ENCODE assay signal across 19 cellular contexts in the genomic region with DNA sequence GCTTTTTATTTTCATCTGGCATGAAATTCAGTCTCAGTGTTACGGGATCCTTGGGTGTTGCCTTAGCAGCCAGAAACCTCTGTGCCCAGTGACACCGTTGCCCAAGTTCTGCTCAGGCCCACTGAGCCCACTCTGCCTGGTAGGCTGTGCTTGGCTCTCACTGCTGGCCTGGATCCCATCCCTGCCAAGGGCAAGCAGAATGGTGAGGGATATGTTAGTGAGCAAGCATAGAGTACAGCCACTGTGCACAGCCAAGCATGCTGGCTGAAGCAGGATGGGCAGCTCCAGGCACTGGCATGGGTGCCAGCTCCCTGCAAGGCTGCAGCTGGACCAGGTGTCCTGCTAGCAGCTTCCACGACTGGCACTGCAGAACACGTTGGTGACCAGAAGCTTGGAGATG.
DNase-seq lines count a peak whose midpoint lies in the region; ATAC-seq and TF ChIP-seq lines count a peak whose summit lies in the region.
"Had no signal": no experiment of that assay in that cellular context is flagged by ENCODE, and none has a peak within 500 bp of the region (broad histone marks: within the 10 kb centered on the region; RNA-seq: fewer than 3 reads in every experiment).

No MANE protein-coding gene starts in this region.

- TF ChIP-seq RAD21 in IMR-90 (IDR thresholded peaks at IDR 0.05; ENCODE audit: low read length) = no peak

- no peak overlapping the region for H3K4me3 Mint-ChIP-seq in CD4-positive, alpha-beta memory T cell
- H3K4me3 Mint-ChIP-seq: CD4-positive, alpha-beta T cell had no signal

- H3K4ac ChIP-seq in IMR-90 (ENCODE audit: low read depth, low read length) = no peak overlapping the region

- POLR2A ChIA-PET in IMR-90 (lab: Charles Lee; ENCODE audit: unreplicated experiment) = interaction anchor here (0.6 kb wide), 1 partner anchor 21 kb away, joined by 3 read pairs; no protein-coding TSS in a partner anchor
- POLR2A ChIA-PET in CD4-positive, alpha-beta memory T cell (lab: Charles Lee; ENCODE audit: partially characterized antibody) = no interaction called here

- BruUV-seq in IMR-90 (replicated peaks; lab: Mats Ljungman, UMichigan) = no TSS peak

- no peak overlapping the region for H4K8ac ChIP-seq in IMR-90 (ENCODE audit: low read depth in 2 of 2, low read length in 2 of 2)

- H3K18ac ChIP-seq in IMR-90 (ENCODE audit: low read depth, low read length) = no peak overlapping the region

- H2BK20ac ChIP-seq in IMR-90 (ENCODE audit: low read depth, low read length) = no peak overlapping the region

- no peak overlapping the region for H3K56ac ChIP-seq in IMR-90 (ENCODE audit: extremely low read depth, insufficient read depth, low read length)

- no peak overlapping the region for H2AK5ac ChIP-seq in IMR-90 (ENCODE audit: low read depth, low read length)

- no peak overlapping the region for H2BK120ac ChIP-seq in IMR-90 (ENCODE audit: low read depth, low read length)

- DNase-seq in IMR-90 (no peak), RWPE2 (ENCODE audit: low spot score) (no peak), mucosa of descending colon (no peak), upper lobe of right lung (no peak)
- no peak for DNase-seq in activated CD4-positive, alpha-beta T cell treated with anti-CD3 and anti-CD28 coated beads, Interleukin-2, amount 50 U/mL, for 48 hours
- DNase-seq in CD4-positive, alpha-beta memory T cell = no peak
- DNase-seq: Caco-2; CD4-positive, alpha-beta T cell; GOT3; Karpas-422; NCI-H1694; NCI-H2081; NCI-H2171; NCI-H526; OCI-M1; SHP77 had no signal

- H3K9me1 ChIP-seq in IMR-90 (ENCODE audit: insufficient read depth, low read length) = no peaks in the 10 kb centered on the region

- H4K5ac ChIP-seq in IMR-90 (ENCODE audit: low read depth, low read length) = no peak overlapping the region

- H4K20me1 ChIP-seq in IMR-90 (ENCODE audit: insufficient read depth, low read length) = no peaks in the 10 kb centered on the region

- no peak overlapping the region for H2BK5ac ChIP-seq in IMR-90 (ENCODE audit: low read depth, low read length, poor library complexity, severe bottlenecking)

- no peak overlapping the region for H2AK9ac ChIP-seq in IMR-90 (replicated peaks; ENCODE audit: low read depth, low read length, poor library complexity)

- H3K27me3 ChIP-seq in IMR-90 (ENCODE audit: control insufficient read depth, insufficient read depth, low read length) (no peaks in the 10 kb centered on the region), RWPE2 (ENCODE audit: insufficient read depth, poor library complexity, severe bottlenecking) (no peaks in the 10 kb centered on the region), upper lobe of right lung (no peaks in the 10 kb centered on the region)
- no peaks in the 10 kb centered on the region for H3K27me3 ChIP-seq in CD4-positive, alpha-beta memory T cell (ENCODE audit: insufficient read depth, low read length)

- dilution Hi-C loops in IMR-90 (cut with HindIII; ENCODE audit: low sequenced_read_pairs, unreplicated experiment) = no loop called here

- H3K27ac ChIP-seq in IMR-90 (ENCODE audit: insufficient read depth, low read length) = no peak overlapping the region
- H3K27ac ChIP-seq in RWPE2 (ENCODE audit: poor library complexity, severe bottlenecking) = no peak overlapping the region
- H3K27ac ChIP-seq in upper lobe of right lung = no peak overlapping the region
- no peak overlapping the region for H3K27ac ChIP-seq in CD4-positive, alpha-beta memory T cell (ENCODE audit: low read depth, low read length)
- H3K27ac ChIP-seq: SK-N-MC had no signal

- TF ChIP-seq CTCF in IMR-90 (conservative IDR thresholded peaks at IDR 0.05; ENCODE audit: low read depth, low read length) (no peak), RWPE2 (IDR thresholded peaks at IDR 0.05; ENCODE audit: poor library complexity, severe bottlenecking) (no peak), mucosa of descending colon (IDR thresholded peaks at IDR 0.05) (no peak), upper lobe of right lung (IDR thresholded peaks at IDR 0.05) (no peak)

- ATAC-seq in IMR-90 (ENCODE audit: low read depth) (no peak), RWPE2 (ENCODE audit: low read depth) (peak; percentile 19; the same call in 1 of the 3 replicates), mucosa of descending colon (peak; percentile 11), upper lobe of right lung (peak; percentile 48), GM19324 (IDR thresholded peaks at IDR 0.05; ENCODE audit: low FRiP score, unreplicated experiment) (no peak)
- ATAC-seq: HCT116 had no signal

- no peak overlapping the region for H3K9ac ChIP-seq in IMR-90 (ENCODE audit: low read depth, low read length)

- H3K4me3 ChIP-seq in IMR-90 (ENCODE audit: insufficient read depth, low read depth, low read length) (no peak overlapping the region), RWPE2 (ENCODE audit: severe bottlenecking) (no peak overlapping the region), mucosa of descending colon (no peak overlapping the region), upper lobe of right lung (no peak overlapping the region)
- no peak overlapping the region for H3K4me3 ChIP-seq in CD4-positive, alpha-beta memory T cell (ENCODE audit: low read length in 2 of 2)
- H3K4me3 ChIP-seq: SK-N-MC had no signal

- H3K4me1 ChIP-seq in IMR-90 (ENCODE audit: control insufficient read depth, insufficient read depth, low read length) (no peaks in the 10 kb centered on the region), RWPE2 (ENCODE audit: insufficient read depth, poor library complexity, severe bottlenecking) (peaks cover 2% of the 10 kb centered on the region), mucosa of descending colon (ENCODE audit: low read depth) (no peaks in the 10 kb centered on the region), upper lobe of right lung (no peaks in the 10 kb centered on the region)
- no peaks in the 10 kb centered on the region for H3K4me1 ChIP-seq in CD4-positive, alpha-beta memory T cell (ENCODE audit: insufficient read depth, low read length)
- H3K4me1 ChIP-seq: Caco-2 had no signal

- in situ Hi-C loops in IMR-90 (cut with MboI; ENCODE audit: low sequenced_read_pairs) = no loop called here

- H3K36me3 Mint-ChIP-seq in CD4-positive, alpha-beta memory T cell = no peaks in the 10 kb centered on the region

- WGBS in IMR-90 (ENCODE audit: extremely low coverage in 2 of 2, insufficient read length in 1 of 2), 2 experiments = 88% methylated on average over 3 of the region's 4 CpGs; no CpG with 5 or more reads in 1 of the 2 experiments

- H3K4me2 ChIP-seq in IMR-90 (ENCODE audit: low read depth, low read length) = no peak overlapping the region

- H3K79me1 ChIP-seq in IMR-90 (ENCODE audit: low read depth in 1 of 2, low read length in 2 of 2) = no peaks in the 10 kb centered on the region

- H3K36me3 ChIP-seq in IMR-90 (ENCODE audit: control insufficient read depth, insufficient read depth, low read length) (no peaks in the 10 kb centered on the region), RWPE2 (ENCODE audit: low read depth) (no peaks in the 10 kb centered on the region), mucosa of descending colon (ENCODE audit: low read depth) (no peaks in the 10 kb centered on the region), upper lobe of right lung (no peaks in the 10 kb centered on the region)
- H3K36me3 ChIP-seq in CD4-positive, alpha-beta memory T cell (ENCODE audit: insufficient read depth, low read length) = no peaks in the 10 kb centered on the region

- H4K91ac ChIP-seq in IMR-90 (ENCODE audit: insufficient read depth, low read depth, low read length) = no peak overlapping the region

- TF ChIP-seq POLR2A in IMR-90 (IDR thresholded peaks at IDR 0.05; ENCODE audit: low read depth, low read length) = no peak

- no peak overlapping the region for H3K14ac ChIP-seq in IMR-90 (replicated peaks; ENCODE audit: low read depth, low read length)

- H3K4me1 Mint-ChIP-seq in CD4-positive, alpha-beta memory T cell = no peaks in the 10 kb centered on the region

- H3K9me3 Mint-ChIP-seq in CD4-positive, alpha-beta memory T cell = peaks cover 0 to 8% (median 2%) of the 10 kb centered on the region in 8 donors
- H3K9me3 Mint-ChIP-seq: CD4-positive, alpha-beta T cell had no signal

- intact Hi-C loops in IMR-90 (cut with micrococcal nuclease) (no loop called here), mucosa of descending colon (cut with DNase I, micrococcal nuclease) (no loop called here), upper lobe of right lung (cut with DNase I) (no loop called here)
- intact Hi-C loops in CD4-positive, alpha-beta memory T cell (cut with micrococcal nuclease) = no loop called here

- CTCF ChIA-PET in IMR-90 (lab: Yijun Ruan, JAX) = interaction anchor here (1.1 kb wide), 1 partner anchor 31 kb away, joined by 4 read pairs; no protein-coding TSS in a partner anchor
- CTCF ChIA-PET in CD4-positive, alpha-beta memory T cell (lab: Charles Lee; ENCODE audit: partially characterized antibody) = no interaction called here

- H2BK15ac ChIP-seq in IMR-90 (ENCODE audit: low read depth, low read length) = no peak overlapping the region

- H2AFZ ChIP-seq in IMR-90 (replicated peaks; ENCODE audit: low read length, poor library complexity) = peak overlapping the region; percentile 9

- H3K27me3 Mint-ChIP-seq in CD4-positive, alpha-beta memory T cell = no peaks in the 10 kb centered on the region
- H3K27me3 Mint-ChIP-seq: CD4-positive, alpha-beta T cell had no signal

- no peak overlapping the region for H3K23ac ChIP-seq in IMR-90 (ENCODE audit: low read depth, low read length)

- H3K27ac Mint-ChIP-seq in CD4-positive, alpha-beta memory T cell = no peak overlapping the region
- H3K27ac Mint-ChIP-seq: CD4-positive, alpha-beta T cell had no signal

- no peaks in the 10 kb centered on the region for H3K9me3 ChIP-seq in IMR-90 (ENCODE audit: control insufficient read depth, insufficient read depth, low read length)
- H3K9me3 ChIP-seq in RWPE2 (ENCODE audit: severe bottlenecking) = no peaks in the 10 kb centered on the region
- no peaks in the 10 kb centered on the region for H3K9me3 ChIP-seq in mucosa of descending colon
- no peaks in the 10 kb centered on the region for H3K9me3 ChIP-seq in upper lobe of right lung
- no peaks in the 10 kb centered on the region for H3K9me3 ChIP-seq in CD4-positive, alpha-beta memory T cell (ENCODE audit: control insufficient read depth in 1 of 2, low read length in 2 of 2)
- H3K9me3 ChIP-seq: Caco-2 had no signal

TF ChIP-seq in IMR-90, 13 proteins besides CTCF, POLR2A, EP300 and RAD21 (continues in another document):
- TF ChIP-seq FOS (IDR thresholded peaks at IDR 0.05; ENCODE audit: low read depth, low read length) (no peak), BHLHE40 (IDR thresholded peaks at IDR 0.05; ENCODE audit: low read depth, low read length) (no peak), MXI1 (IDR thresholded peaks at IDR 0.05; ENCODE audit: borderline replicate concordance, low read depth, low read length) (no peak)
- TF ChIP-seq, protein P1, sequence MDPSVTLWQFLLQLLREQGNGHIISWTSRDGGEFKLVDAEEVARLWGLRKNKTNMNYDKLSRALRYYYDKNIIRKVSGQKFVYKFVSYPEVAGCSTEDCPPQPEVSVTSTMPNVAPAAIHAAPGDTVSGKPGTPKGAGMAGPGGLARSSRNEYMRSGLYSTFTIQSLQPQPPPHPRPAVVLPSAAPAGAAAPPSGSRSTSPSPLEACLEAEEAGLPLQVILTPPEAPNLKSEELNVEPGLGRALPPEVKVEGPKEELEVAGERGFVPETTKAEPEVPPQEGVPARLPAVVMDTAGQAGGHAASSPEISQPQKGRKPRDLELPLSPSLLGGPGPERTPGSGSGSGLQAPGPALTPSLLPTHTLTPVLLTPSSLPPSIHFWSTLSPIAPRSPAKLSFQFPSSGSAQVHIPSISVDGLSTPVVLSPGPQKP (IDR thresholded peaks at IDR 0.05; ENCODE audit: borderline replicate concordance, low read depth, low read length) = no peak

Comparison
In these comparisons a context has a peak if more than half of its experiments do, and no peak if none do; other contexts are left out.
1. ATAC-seq: peak in RWPE2 (single experiment), mucosa of descending colon (single experiment) and upper lobe of right lung (single experiment); none in IMR-90 (single experiment) and GM19324 (single experiment).